In the genomic region with DNA sequence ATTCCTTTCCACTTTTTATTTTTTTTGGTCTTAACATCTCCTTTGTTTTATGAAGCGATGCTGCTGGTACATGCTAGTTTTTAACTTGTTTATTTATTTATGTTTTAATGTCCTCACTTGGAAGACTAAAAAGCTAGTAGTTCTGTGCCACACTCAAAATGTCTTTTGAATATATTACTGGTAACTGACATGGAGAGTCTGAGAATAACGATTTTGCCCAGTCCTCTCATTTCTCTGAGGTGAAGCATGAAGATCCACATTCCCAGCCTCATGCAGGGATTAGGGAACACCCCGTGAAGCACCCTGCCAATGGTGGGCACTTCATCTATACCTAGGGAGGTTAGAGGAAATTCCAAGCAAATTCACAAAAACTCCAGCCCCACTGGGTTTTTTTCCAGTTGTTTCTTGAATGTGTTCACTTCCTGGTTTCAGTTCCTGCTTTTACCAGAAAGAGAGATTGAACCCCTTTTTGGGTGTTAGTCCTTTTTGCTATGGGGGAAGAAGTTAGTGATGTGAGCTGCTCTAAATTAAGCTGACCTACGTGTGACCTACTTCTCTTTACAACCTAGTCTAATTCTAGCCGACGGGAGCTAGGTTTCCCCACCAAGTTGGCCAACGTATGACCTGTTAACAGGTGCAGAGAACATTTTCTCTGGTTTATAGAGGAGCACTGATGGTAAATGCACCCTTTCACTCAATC, we compare ENCODE assay signal across 8 cellular contexts.
DNase-seq lines count a peak whose midpoint lies in the region; ATAC-seq and TF ChIP-seq lines count a peak whose summit lies in the region.

No MANE protein-coding gene starts in this region.

- H3K4me3 ChIP-seq in GM06990 (replicated peaks; ENCODE audit: low read depth, low read length), result no peak overlapping the region

- no peaks in the 10 kb centered on the region for H3K27me3 ChIP-seq in GM06990 (replicated peaks; ENCODE audit: control insufficient read depth, insufficient read depth, low read length)

- H3K36me3 ChIP-seq in GM06990 (ENCODE audit: control insufficient read depth, insufficient read depth, low read length), result no peaks in the 10 kb centered on the region

- no peak overlapping the region for H3K4me3 Mint-ChIP-seq in activated naive CD8-positive, alpha-beta T cell treated with anti-CD3 and anti-CD28 coated beads, Interleukin-2, amount 50 U/mL, for 24 hours
- no peak overlapping the region for H3K4me3 Mint-ChIP-seq in T-helper 2 cell treated with Interferon-gamma antibody and Interleukin-4, amounts not matched to agents 5 μg/mL and 100 μg/mL, for 36 hours

- H3K4me1 Mint-ChIP-seq in activated naive CD8-positive, alpha-beta T cell treated with anti-CD3 and anti-CD28 coated beads, Interleukin-2, amount 50 U/mL, for 24 hours, result peaks cover 13% of the 10 kb centered on the region
- H3K4me1 Mint-ChIP-seq in T-helper 2 cell treated with Interferon-gamma antibody and Interleukin-4, amounts not matched to agents 5 μg/mL and 100 μg/mL, for 36 hours (ENCODE audit: low read depth), result peaks cover 3% of the 10 kb centered on the region

- peak; percentile 89 for ATAC-seq in GM19452 (IDR thresholded peaks at IDR 0.05; ENCODE audit: unreplicated experiment)
- peak; percentile 78 for ATAC-seq in HG03097 (IDR thresholded peaks at IDR 0.05; ENCODE audit: low FRiP score, unreplicated experiment)
- no peak for ATAC-seq in activated naive CD8-positive, alpha-beta T cell treated with anti-CD3 and anti-CD28 coated beads, Interleukin-2, amount 50 U/mL, for 24 hours

- DNase-seq in GM06990 (ENCODE audit: extremely low read depth, insufficient read length) (peak; percentile 81), SIG-M5 treated with dmso at 0.1 percent for 504 hours (lab: John Stamatoyannopoulos, UW; ENCODE audit: unreplicated experiment) (peak; percentile 93), HPDE6-E6E7 (ENCODE audit: extremely low spot score) (no peak), ACHN (no peak)
- no peak for DNase-seq in activated naive CD8-positive, alpha-beta T cell treated with anti-CD3 and anti-CD28 coated beads, Interleukin-2, amount 50 U/mL, for 24 hours
- no peak for DNase-seq in T-helper 2 cell treated with Interferon-gamma antibody and Interleukin-4, amounts not matched to agents 5 μg/mL and 100 μg/mL, for 36 hours (ENCODE audit: low spot score)

- H3K36me3 Mint-ChIP-seq in activated naive CD8-positive, alpha-beta T cell treated with anti-CD3 and anti-CD28 coated beads, Interleukin-2, amount 50 U/mL, for 24 hours (ENCODE audit: low read depth), result no peaks in the 10 kb centered on the region
- no peaks in the 10 kb centered on the region for H3K36me3 Mint-ChIP-seq in T-helper 2 cell treated with Interferon-gamma antibody and Interleukin-4, amounts not matched to agents 5 μg/mL and 100 μg/mL, for 36 hours (ENCODE audit: low read depth)

- no peak overlapping the region for H3K27ac Mint-ChIP-seq in activated naive CD8-positive, alpha-beta T cell treated with anti-CD3 and anti-CD28 coated beads, Interleukin-2, amount 50 U/mL, for 24 hours
- H3K27ac Mint-ChIP-seq in T-helper 2 cell treated with Interferon-gamma antibody and Interleukin-4, amounts not matched to agents 5 μg/mL and 100 μg/mL, for 36 hours, result no peak overlapping the region

- no peaks in the 10 kb centered on the region for H3K27me3 Mint-ChIP-seq in activated naive CD8-positive, alpha-beta T cell treated with anti-CD3 and anti-CD28 coated beads, Interleukin-2, amount 50 U/mL, for 24 hours
- H3K27me3 Mint-ChIP-seq in T-helper 2 cell treated with Interferon-gamma antibody and Interleukin-4, amounts not matched to agents 5 μg/mL and 100 μg/mL, for 36 hours (ENCODE audit: low read depth), result no peaks in the 10 kb centered on the region

- in situ Hi-C loops in ACHN (cut with HindIII; ENCODE audit: low pct_ligation_motif_present, low pct_unique_long_range_greater_than_20kb, low sequenced_read_pairs), result no loop called here

- TF ChIP-seq CTCF in GM06990 (IDR thresholded peaks at IDR 0.05; ENCODE audit: insufficient read depth, low read length, poor library complexity, severe bottlenecking), result no peak

- H3K9me3 Mint-ChIP-seq in activated naive CD8-positive, alpha-beta T cell treated with anti-CD3 and anti-CD28 coated beads, Interleukin-2, amount 50 U/mL, for 24 hours, result no peaks in the 10 kb centered on the region
- no peaks in the 10 kb centered on the region for H3K9me3 Mint-ChIP-seq in T-helper 2 cell treated with Interferon-gamma antibody and Interleukin-4, amounts not matched to agents 5 μg/mL and 100 μg/mL, for 36 hours

Comparison
In these comparisons a context has a peak if more than half of its experiments do, and no peak if none do; other contexts are left out.
1. DNase-seq: peak in GM06990 (single experiment) and SIG-M5 treated with dmso at 0.1 percent for 504 hours (single experiment); none in activated naive CD8-positive, alpha-beta T cell treated with anti-CD3 and anti-CD28 coated beads, Interleukin-2, amount 50 U/mL, for 24 hours (single experiment), T-helper 2 cell treated with Interferon-gamma antibody and Interleukin-4, amounts not matched to agents 5 μg/mL and 100 μg/mL, for 36 hours (single experiment), HPDE6-E6E7 (single experiment) and ACHN (single experiment).